ENCODE assay signal across 1 cellular context in genomic region chr6:127266892-127267741, GRCh38.
TF ChIP-seq lines count a peak whose summit lies in the region.

No MANE protein-coding gene starts in this region.

TF ChIP-seq in K562, 482 proteins besides CTCF, POLR2A, EP300 and RAD21 (continued from another document):
- TF ChIP-seq ELK1 (CRISPR knock-in tag; IDR thresholded peaks at IDR 0.05) (no peak), TFAM (CRISPR knock-in tag; conservative IDR thresholded peaks at IDR 0.05) (no peak), ZNF639 (CRISPR knock-in tag; conservative IDR thresholded peaks at IDR 0.05 in 1 of 2, IDR thresholded peaks at IDR 0.05 in 1 of 2) (peak in 1 of 2 experiments; percentile 78; a peak in 1 of 4 replicates), GTF2A2 (tag; IDR thresholded peaks at IDR 0.05) (no peak), USF2 (CRISPR knock-in tag; IDR thresholded peaks at IDR 0.05) (no peak), ZNF436 (CRISPR knock-in tag; IDR thresholded peaks at IDR 0.05) (no peak), DDX20 (tag; IDR thresholded peaks at IDR 0.05; ENCODE audit: low read depth) (no peak), SMAD1 (IDR thresholded peaks at IDR 0.05; ENCODE audit: low read depth, low read length, partially characterized antibody) (no peak), FOS (IDR thresholded peaks at IDR 0.05; ENCODE audit: extremely low read depth, insufficient read length) (no peak), RHOXF2B (CRISPR knock-in tag; conservative IDR thresholded peaks at IDR 0.05) (no peak), RREB1 (CRISPR knock-in tag; IDR thresholded peaks at IDR 0.05) (no peak), SAFB (IDR thresholded peaks at IDR 0.05; ENCODE audit: borderline replicate concordance, low read depth, low read length) (no peak), KDM1A (IDR thresholded peaks at IDR 0.05) (no peak), CBX5 (IDR thresholded peaks at IDR 0.05; ENCODE audit: borderline replicate concordance, low read depth) (no peak), CEBPG (CRISPR knock-in tag; IDR thresholded peaks at IDR 0.05) (no peak), CEBPG (tag; conservative IDR thresholded peaks at IDR 0.05 in 1 of 2, IDR thresholded peaks at IDR 0.05 in 1 of 2) (no peak), ZNF655 (CRISPR knock-in tag; IDR thresholded peaks at IDR 0.05) (no peak), ELF2 (CRISPR knock-in tag; IDR thresholded peaks at IDR 0.05) (no peak; the same call in 1 of the 2 replicates), FOXA1 (IDR thresholded peaks at IDR 0.05; ENCODE audit: borderline replicate concordance) (no peak), TAF15 (IDR thresholded peaks at IDR 0.05; ENCODE audit: low read depth, low read length) (no peak), ATF1 (CRISPR knock-in tag; IDR thresholded peaks at IDR 0.05) (no peak), ATF1 (tag; IDR thresholded peaks at IDR 0.05) (peak; percentile 52; the same call in 1 of the 2 replicates), NR2F6 (CRISPR knock-in tag; IDR thresholded peaks at IDR 0.05) (no peak), CCNT2 (IDR thresholded peaks at IDR 0.05; ENCODE audit: borderline replicate concordance, extremely low read depth, insufficient read length, low read depth, low read length) (peak; percentile 49), EHMT2 (IDR thresholded peaks at IDR 0.05) (no peak), SRSF1 (IDR thresholded peaks at IDR 0.05; ENCODE audit: low read depth, low read length) (no peak), PRMT5 (CRISPR knock-in tag; IDR thresholded peaks at IDR 0.05) (no peak), TCFL5 (CRISPR knock-in tag; conservative IDR thresholded peaks at IDR 0.05) (no peak), ZNF407 (IDR thresholded peaks at IDR 0.05; ENCODE audit: low read depth) (no peak), ZNF785 (CRISPR knock-in tag; IDR thresholded peaks at IDR 0.05) (no peak), TCF7L2 (IDR thresholded peaks at IDR 0.05; ENCODE audit: low read depth, low read length) (no peak)
TF ChIP-seq in K562: peak in this region for 73.
